In genomic region chr5:133962131-133962530, GRCh38 we compare ENCODE assay signal across 18 cellular contexts. TPM values are rescaled to one million over a fixed set of nuclear protein-coding genes. Genes with fewer than 3 reads are reported as not detected.
DNase-seq lines count a peak whose midpoint lies in the region; ATAC-seq lines count a peak whose summit lies in the region.
"Had no signal": no experiment of that assay in that cellular context is flagged by ENCODE, and none has a peak within 500 bp of the region (broad histone marks: within the 10 kb centered on the region; RNA-seq: fewer than 3 reads in every experiment).

No MANE protein-coding gene starts in this region.

- no peak overlapping the region for H3K9ac ChIP-seq in Karpas-422 (ENCODE audit: low read length)

- no peaks in the 10 kb centered on the region for H3K27me3 Mint-ChIP-seq in activated T-cell treated with anti-CD3 and anti-CD28 coated beads, Interleukin-2, amount 50 U/mL, for 72 hours (ENCODE audit: low read depth)
- no peaks in the 10 kb centered on the region for H3K27me3 Mint-ChIP-seq in activated naive CD8-positive, alpha-beta T cell
- H3K27me3 Mint-ChIP-seq in memory B cell (no peaks in the 10 kb centered on the region), T-helper 17 cell (no peaks in the 10 kb centered on the region)

- H3K36me3 Mint-ChIP-seq in activated T-cell treated with anti-CD3 and anti-CD28 coated beads, Interleukin-2, amount 50 U/mL, for 72 hours (ENCODE audit: insufficient read depth in 2 of 2), result peaks cover 4 to 18% of the 10 kb centered on the region in 2 donors
- peaks cover 17% of the 10 kb centered on the region for H3K36me3 Mint-ChIP-seq in activated naive CD8-positive, alpha-beta T cell
- H3K36me3 Mint-ChIP-seq in memory B cell (peaks cover 29% of the 10 kb centered on the region), T-helper 17 cell (ENCODE audit: low read depth) (no peaks in the 10 kb centered on the region)

- no peaks in the 10 kb centered on the region for H4K20me1 ChIP-seq in Karpas-422 (ENCODE audit: insufficient read depth, low read depth, low read length)

- peak overlapping the region; percentile 1 to 58 for H3K4me3 Mint-ChIP-seq in activated T-cell treated with anti-CD3 and anti-CD28 coated beads, Interleukin-2, amount 50 U/mL, for 72 hours
- H3K4me3 Mint-ChIP-seq in activated naive CD8-positive, alpha-beta T cell, result no peak overlapping the region
- H3K4me3 Mint-ChIP-seq in memory B cell (no peak overlapping the region), T-helper 17 cell (no peak overlapping the region)

- H3K27me3 ChIP-seq in Karpas-422 (ENCODE audit: low read length), result no peaks in the 10 kb centered on the region
- H3K27me3 ChIP-seq: SJSA1, uterus had no signal

- no peak overlapping the region for H3K4me2 ChIP-seq in Karpas-422 (ENCODE audit: low read depth, low read length, poor library complexity, severe bottlenecking)

- no peak overlapping the region for H2AFZ ChIP-seq in Karpas-422 (ENCODE audit: low read length)

- peaks cover 59% of the 10 kb centered on the region for H3K4me1 Mint-ChIP-seq in activated T-cell treated with anti-CD3 and anti-CD28 coated beads, Interleukin-2, amount 50 U/mL, for 72 hours (ENCODE audit: low read depth)
- H3K4me1 Mint-ChIP-seq in activated naive CD8-positive, alpha-beta T cell (ENCODE audit: low read depth), result peaks cover 67% of the 10 kb centered on the region
- H3K4me1 Mint-ChIP-seq in memory B cell (peaks cover 32% of the 10 kb centered on the region), T-helper 17 cell (peaks cover 36% of the 10 kb centered on the region)

- no peak overlapping the region for H3K4me3 ChIP-seq in Karpas-422 (ENCODE audit: low read length)
- H3K4me3 ChIP-seq: GM12878, lung, SJSA1, skin epidermis, uterus had no signal

- no peak for ATAC-seq in activated T-cell treated with anti-CD3 and anti-CD28 coated beads, Interleukin-2, amount 50 U/mL, for 72 hours (replicated peaks in 1 of 2)
- ATAC-seq in memory B cell (ENCODE audit: low read depth), result no peak
- peak; percentile 45 for ATAC-seq in stimulated activated naive CD8-positive, alpha-beta T cell treated with anti-CD3 and anti-CD28 coated beads, Interleukin-15, Interleukin-2, amounts not matched to agents 100 U/mL and 50 U/mL, for 24 hours
- no peak for ATAC-seq in T-helper 17 cell
- no peak for ATAC-seq in GM21526 (IDR thresholded peaks at IDR 0.05; ENCODE audit: low FRiP score, unreplicated experiment)
- ATAC-seq: GM12878, HCT116, PC-3 had no signal

- H3K9me2 ChIP-seq in Karpas-422 (replicated peaks; ENCODE audit: insufficient read depth, low read length), result no peaks in the 10 kb centered on the region

- H3K9me3 ChIP-seq in Karpas-422 (ENCODE audit: low read length), result no peaks in the 10 kb centered on the region
- H3K9me3 ChIP-seq in T-helper 17 cell (ENCODE audit: control insufficient read depth, low read length, poor library complexity, severe bottlenecking), result no peaks in the 10 kb centered on the region
- H3K9me3 ChIP-seq: SJSA1, uterus had no signal

- peaks cover 12% of the 10 kb centered on the region; the same call in 1 of the 2 replicates for H3K36me3 ChIP-seq in Karpas-422 (ENCODE audit: insufficient read depth, low read length)
- H3K36me3 ChIP-seq: uterus had no signal

- peaks cover 72% of the 10 kb centered on the region for H3K79me2 ChIP-seq in Karpas-422 (ENCODE audit: low read length)

- H3K27ac Mint-ChIP-seq in activated T-cell treated with anti-CD3 and anti-CD28 coated beads, Interleukin-2, amount 50 U/mL, for 72 hours, result peak overlapping the region; percentile 87
- H3K27ac Mint-ChIP-seq in activated naive CD8-positive, alpha-beta T cell, result peak overlapping the region; percentile 81
- H3K27ac Mint-ChIP-seq in memory B cell, result peak overlapping the region; percentile 19
- H3K27ac Mint-ChIP-seq in T-helper 17 cell, result no peak overlapping the region

- no peak for DNase-seq in activated T-cell treated with anti-CD3 and anti-CD28 coated beads, Interleukin-2, amount 50 U/mL, for 72 hours
- DNase-seq in activated T-cell treated with anti-CD3 and anti-CD28 coated beads, Interleukin-2, amount 50 U/mL, for 48 hours, result no peak
- no peak for DNase-seq in memory B cell (ENCODE audit: low spot score in 2 of 2)
- DNase-seq in stimulated activated naive CD8-positive, alpha-beta T cell treated with anti-CD3 and anti-CD28 coated beads, Interleukin-15, Interleukin-2, amounts not matched to agents 100 U/mL and 50 U/mL, for 24 hours, result no peak
- no peak for DNase-seq in Karpas-422
- DNase-seq in T-helper 17 cell, result no peak
- DNase-seq: caudate nucleus, NCI-H1930, NCI-H524 treated with DMSO at 0.1 percent for 48 hours, PC-3, uterus had no signal

- no peak overlapping the region for H3K27ac ChIP-seq in Karpas-422 (ENCODE audit: low read length)
- H3K27ac ChIP-seq: SJSA1, skin epidermis, uterus had no signal

- H3K4me1 ChIP-seq in Karpas-422 (ENCODE audit: low read length), result peaks cover 33% of the 10 kb centered on the region
- H3K4me1 ChIP-seq: uterus had no signal

- H3K9me3 Mint-ChIP-seq in activated T-cell treated with anti-CD3 and anti-CD28 coated beads, Interleukin-2, amount 50 U/mL, for 72 hours, result peaks cover 0 to 5% of the 10 kb centered on the region in 2 donors
- peaks cover 5% of the 10 kb centered on the region for H3K9me3 Mint-ChIP-seq in activated naive CD8-positive, alpha-beta T cell (ENCODE audit: low read depth)
- no peaks in the 10 kb centered on the region for H3K9me3 Mint-ChIP-seq in memory B cell

RNA-seq across cellular contexts. Expression of gene C5orf15, which starts 6.3 kb away (rescaled TPM):
- 10 to 100 TPM; 21.8 to 22.8 TPM for total RNA-seq in activated T-cell treated with anti-CD3 and anti-CD28 coated beads, Interleukin-2, amount 50 U/mL, for 72 hours
- total RNA-seq in Karpas-422 (2014; rRNA removed; shearing (Covaris generic); ENCODE audit: low replicate concordance), result 20.5 and 57.4 TPM in 2 replicates
- total RNA-seq in T-helper 17 cell, result 10 to 100 TPM; 12.1 to 13.5 TPM

RNA-seq across cellular contexts. Expression of gene VDAC1, which starts 42.6 kb away (rescaled TPM):
- 100 to 1,000 TPM; 252 to 258 TPM for total RNA-seq in activated T-cell treated with anti-CD3 and anti-CD28 coated beads, Interleukin-2, amount 50 U/mL, for 72 hours
- 218 and 303 TPM in 2 replicates for total RNA-seq in Karpas-422 (2014; rRNA removed; shearing (Covaris generic); ENCODE audit: low replicate concordance)
- total RNA-seq in T-helper 17 cell, result 10 to 100 TPM; 58.1 to 71.4 TPM

Comparison
In these comparisons a context has a peak if more than half of its experiments do, and no peak if none do; other contexts are left out.
1. H3K4me3 Mint-ChIP-seq: peak in activated T-cell treated with anti-CD3 and anti-CD28 coated beads, Interleukin-2, amount 50 U/mL, for 72 hours (2 of 2); none in activated naive CD8-positive, alpha-beta T cell (single experiment), memory B cell (single experiment) and T-helper 17 cell (single experiment).